22 cellular contexts compared by ENCODE assay signal in genomic region chr9:36867241-36867640, GRCh38.
"Had no signal": no experiment of that assay in that cellular context is flagged by ENCODE, and none has a peak within 500 bp of the region (broad histone marks: within the 10 kb centered on the region; RNA-seq: fewer than 3 reads in every experiment).

No MANE protein-coding gene starts in this region.

- H3K27ac Mint-ChIP-seq: activated CD4-positive, alpha-beta T cell treated with anti-CD3 and anti-CD28 coated beads, Interleukin-2, amount 10 ng/mL, durations not matched to agents 7 days and 5 days; naive thymus-derived CD8-positive, alpha-beta T cell; stimulated activated effector memory CD8-positive, alpha-beta T cell treated with anti-CD3 and anti-CD28 coated beads, Interleukin-12 subunit alpha, Interleukin-12 subunit beta, amount 100 ng/mL, for 72 hours had no signal

- H3K27me3 Mint-ChIP-seq: activated CD4-positive, alpha-beta T cell treated with anti-CD3 and anti-CD28 coated beads, Interleukin-2, amount 10 ng/mL, durations not matched to agents 7 days and 5 days had no signal

- H3K9me3 ChIP-seq: ascending aorta, esophagus squamous epithelium, mucosa of descending colon, ovary, right lobe of liver had no signal

- H3K36me3 Mint-ChIP-seq: naive thymus-derived CD8-positive, alpha-beta T cell; stimulated activated effector memory CD8-positive, alpha-beta T cell treated with anti-CD3 and anti-CD28 coated beads, Interleukin-12 subunit alpha, Interleukin-12 subunit beta, amount 100 ng/mL, for 72 hours had no signal

- H3K4me2 ChIP-seq: smooth muscle cell had no signal

- H3K36me3 ChIP-seq: ascending aorta, esophagus squamous epithelium, ovary, right lobe of liver had no signal

- H3K27me3 ChIP-seq: ascending aorta, ovary, right lobe of liver had no signal

- FAIRE-seq: endothelial cell of umbilical vein, urothelium cell line had no signal

- H3K9me3 Mint-ChIP-seq: activated CD4-positive, alpha-beta T cell treated with anti-CD3 and anti-CD28 coated beads, Interleukin-2, amount 10 ng/mL, durations not matched to agents 7 days and 5 days; central memory CD8-positive, alpha-beta T cell; naive thymus-derived CD8-positive, alpha-beta T cell; stimulated activated effector memory CD8-positive, alpha-beta T cell treated with anti-CD3 and anti-CD28 coated beads, Interleukin-12 subunit alpha, Interleukin-12 subunit beta, amount 100 ng/mL, for 72 hours had no signal

- H3K4me1 ChIP-seq: ascending aorta, esophagus squamous epithelium had no signal

- H3K4me3 Mint-ChIP-seq: activated CD4-positive, alpha-beta T cell treated with anti-CD3 and anti-CD28 coated beads, Interleukin-2, amount 10 ng/mL, durations not matched to agents 7 days and 5 days; central memory CD8-positive, alpha-beta T cell; naive thymus-derived CD8-positive, alpha-beta T cell; stimulated activated effector memory CD8-positive, alpha-beta T cell treated with anti-CD3 and anti-CD28 coated beads, Interleukin-12 subunit alpha, Interleukin-12 subunit beta, amount 100 ng/mL, for 72 hours had no signal

- DNase-seq: activated CD4-positive, alpha-beta T cell treated with anti-CD3 and anti-CD28 coated beads, Interleukin-2, amount 10 ng/mL, durations not matched to agents 7 days and 5 days; activated CD8-positive, alpha-beta memory T cell treated with anti-CD3 and anti-CD28 coated beads, Interleukin-2, amount 50 U/mL, for 48 hours; activated effector memory CD4-positive, alpha-beta T cell treated with Interleukin-2 at 50 U/mL for 16 hours; activated naive CD4-positive, alpha-beta T cell treated with anti-CD3 and anti-CD28 coated beads, Interleukin-2, amount 50 U/mL, for 16 hours; activated T-cell treated with anti-CD3 and anti-CD28 coated beads, Interleukin-2, amount 50 U/mL, for 48 hours; esophagus squamous epithelium; mesenchymal stem cell; mucosa of descending colon; ovary; stimulated activated CD4-positive, alpha-beta T cell treated with anti-CD3 and anti-CD28 coated beads, Interleukin-4, amount 100 ng/mL, for 24 hours; T-helper 1 cell; T-helper 9 cell had no signal

- H3K27ac ChIP-seq: ascending aorta, coronary artery, esophagus squamous epithelium, ovary, right lobe of liver had no signal

- H3K4me1 Mint-ChIP-seq: activated CD4-positive, alpha-beta T cell treated with anti-CD3 and anti-CD28 coated beads, Interleukin-2, amount 10 ng/mL, durations not matched to agents 7 days and 5 days; central memory CD8-positive, alpha-beta T cell; naive thymus-derived CD8-positive, alpha-beta T cell; stimulated activated effector memory CD8-positive, alpha-beta T cell treated with anti-CD3 and anti-CD28 coated beads, Interleukin-12 subunit alpha, Interleukin-12 subunit beta, amount 100 ng/mL, for 72 hours had no signal

- H3K4me3 ChIP-seq: ascending aorta, coronary artery, esophagus squamous epithelium, mucosa of descending colon, ovary, right lobe of liver, smooth muscle cell had no signal

- ATAC-seq: activated CD4-positive, CD25-positive, alpha-beta regulatory T cell treated with anti-CD3 and anti-CD28 coated beads, Interleukin-2, amount 50 U/mL, for 24 hours; naive thymus-derived CD8-positive, alpha-beta T cell; stimulated activated effector memory CD8-positive, alpha-beta T cell treated with anti-CD3 and anti-CD28 coated beads, Interleukin-12 subunit alpha, Interleukin-12 subunit beta, amount 100 ng/mL, for 72 hours had no signal
